22 cellular contexts compared by ENCODE assay signal in the genomic region with DNA sequence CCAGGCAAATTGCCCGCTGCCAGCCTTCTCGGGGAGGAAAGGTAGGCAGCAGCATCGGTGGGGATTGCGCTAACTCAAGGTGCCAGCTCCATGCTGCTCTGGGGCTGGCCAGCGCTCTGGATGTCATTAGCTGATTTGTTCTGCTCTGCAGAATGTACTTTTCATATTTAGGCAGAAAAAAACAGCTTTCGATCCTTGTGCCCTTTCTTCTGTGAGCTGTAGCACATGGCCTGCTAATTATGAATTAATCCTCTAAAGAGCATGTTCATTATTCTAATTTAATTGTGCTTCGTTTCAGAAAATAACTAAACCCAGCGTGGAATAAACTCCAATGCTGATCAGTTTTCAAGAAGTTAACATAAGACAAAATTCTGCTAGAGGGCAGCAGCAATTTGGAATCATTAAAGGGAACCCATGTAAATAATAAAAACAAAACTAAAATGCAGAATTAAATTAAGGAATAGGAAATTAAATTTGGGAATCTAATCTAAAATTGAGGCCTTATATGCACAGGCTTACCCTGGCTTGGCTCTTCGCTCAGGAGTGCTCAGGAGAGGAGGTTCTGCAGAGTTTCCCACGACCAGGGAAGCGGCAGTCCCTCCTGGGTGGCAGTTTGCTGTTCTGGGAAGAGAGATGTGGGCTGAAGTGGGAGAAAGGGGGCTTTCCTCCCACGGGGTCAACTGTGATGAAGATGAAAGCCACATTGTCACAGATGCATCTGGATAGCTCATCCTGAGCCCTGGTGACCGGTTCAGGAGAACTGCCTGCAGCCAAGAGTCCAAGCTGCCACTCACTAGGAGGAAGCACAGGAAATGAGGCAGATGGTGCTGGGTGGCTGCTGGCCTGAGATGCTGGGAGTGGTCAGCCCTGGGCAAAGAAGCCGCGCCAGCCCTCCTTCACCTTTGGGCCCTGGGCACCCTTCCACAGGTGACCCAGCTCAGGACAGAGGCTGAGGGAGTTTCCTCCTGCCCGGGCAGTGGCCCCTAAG.
A peak's percentile ranks its signal among the peaks of the same experiment; 100 is the strongest.
DNase-seq lines count a peak whose midpoint lies in the region; ATAC-seq, FAIRE-seq and TF ChIP-seq lines count a peak whose summit lies in the region.
"Had no signal": no experiment of that assay in that cellular context is flagged by ENCODE, and none has a peak within 500 bp of the region (broad histone marks: within the 10 kb centered on the region; RNA-seq: fewer than 3 reads in every experiment).

No MANE protein-coding gene starts in this region.

- H3K36me3 ChIP-seq in left ventricle myocardium inferior (no peaks in the 10 kb centered on the region), GM12878 (ENCODE audit: control insufficient read depth in 2 of 2, insufficient read depth in 2 of 2, low read length in 1 of 2) (no peaks in the 10 kb centered on the region), upper lobe of right lung (no peaks in the 10 kb centered on the region)
- H3K36me3 ChIP-seq: Peyer's patch, right lobe of liver had no signal

- no peak overlapping the region for H3K27ac Mint-ChIP-seq in memory B cell
- H3K27ac Mint-ChIP-seq: activated CD4-positive, alpha-beta T cell treated with anti-CD3 and anti-CD28 coated beads for 36 hours; activated naive CD8-positive, alpha-beta T cell treated with anti-CD3 and anti-CD28 coated beads, Interleukin-2, amount 10 ng/mL, durations not matched to agents 7 days and 5 days had no signal

- H3K9me3 ChIP-seq in left ventricle myocardium inferior (replicated peaks) (no peaks in the 10 kb centered on the region), GM12878 (replicated peaks; ENCODE audit: control insufficient read depth, insufficient read depth, low read length) (no peaks in the 10 kb centered on the region; the same call in 1 of the 3 replicates), upper lobe of right lung (no peaks in the 10 kb centered on the region)
- H3K9me3 ChIP-seq: Peyer's patch, right lobe of liver had no signal

- FAIRE-seq in GM12878 (lab: Jason Lieb, UNC), result no peak
- FAIRE-seq: G401.6 had no signal

- no peaks in the 10 kb centered on the region for H3K9me3 Mint-ChIP-seq in memory B cell
- H3K9me3 Mint-ChIP-seq: activated naive CD8-positive, alpha-beta T cell treated with anti-CD3 and anti-CD28 coated beads, Interleukin-2, amount 10 ng/mL, durations not matched to agents 7 days and 5 days; activated T-helper 17 cell treated with anti-CD3 and anti-CD28 coated beads, Interleukin-2, amount 50 U/mL, for 72 hours had no signal

- TF ChIP-seq POLR2A in GM12878 (IDR thresholded peaks at IDR 0.05; ENCODE audit: low read depth, low read length), result no peak

- peaks cover 26% of the 10 kb centered on the region for H3K4me1 Mint-ChIP-seq in memory B cell

- CTCF ChIA-PET in GM12878 (lab: Yijun Ruan, JAX), result no interaction called here

- H3K27ac ChIP-seq in left ventricle myocardium inferior (replicated peaks) (no peak overlapping the region), GM12878 (ENCODE audit: control insufficient read depth, insufficient read depth) (peak overlapping the region; percentile 45; the same call in 1 of the 2 replicates), upper lobe of right lung (no peak overlapping the region)
- H3K27ac ChIP-seq: KMS-11, Peyer's patch, right lobe of liver had no signal

- no peak overlapping the region for H3K9ac ChIP-seq in GM12878 (ENCODE audit: control insufficient read depth, insufficient read depth, low read length)
- H3K9ac ChIP-seq: KMS-11 had no signal

- RAD21 ChIA-PET in GM12878 (lab: Charles Lee; ENCODE audit: unreplicated experiment), result interaction anchor here (1.0 kb wide), 1 partner anchor 24 kb away, joined by 4 read pairs; no protein-coding TSS in a partner anchor

- no peak overlapping the region for H3K4me3 ChIP-seq in left ventricle myocardium inferior
- no peak overlapping the region for H3K4me3 ChIP-seq in GM12878
- no peak overlapping the region for H3K4me3 ChIP-seq in upper lobe of right lung
- H3K4me3 ChIP-seq: dorsolateral prefrontal cortex, Peyer's patch, right lobe of liver had no signal

- H4K20me1 ChIP-seq in GM12878 (ENCODE audit: control insufficient read depth, insufficient read depth), result no peaks in the 10 kb centered on the region

- H3K27me3 Mint-ChIP-seq in memory B cell, result peaks cover under 1% of the 10 kb centered on the region

- no peak for TF ChIP-seq EP300 in GM12878 (IDR thresholded peaks at IDR 0.05; ENCODE audit: borderline replicate concordance in 1 of 2, control insufficient read depth in 1 of 2, low read depth in 2 of 2, low read length in 2 of 2)

- POLR2A ChIA-PET in GM12878 (lab: Charles Lee), result interaction anchor here (0.6 kb wide), 1 partner anchor 170 kb away, joined by 5 read pairs; no protein-coding TSS in a partner anchor

- intact Hi-C loops in Right ventricle myocardium inferior (cut with DNase I), result no loop called here
- intact Hi-C loops in left ventricle myocardium inferior (cut with micrococcal nuclease), result no loop called here
- intact Hi-C loops in GM12878 (cut with micrococcal nuclease; ENCODE audit: unreplicated experiment), result no loop called here
- intact Hi-C loops in upper lobe of right lung (cut with DNase I), result no loop called here

- SMC1A ChIA-PET in GM12878 (lab: Charles Lee; ENCODE audit: uncharacterized antibody, unreplicated experiment), result interaction anchor here (1.3 kb wide), 1 partner anchor 12 kb away, joined by 4 read pairs; no protein-coding TSS in a partner anchor

- peak overlapping the region; percentile 27 for H3K4me3 Mint-ChIP-seq in memory B cell
- H3K4me3 Mint-ChIP-seq: activated CD4-positive, alpha-beta T cell treated with anti-CD3 and anti-CD28 coated beads for 36 hours; activated naive CD8-positive, alpha-beta T cell treated with anti-CD3 and anti-CD28 coated beads, Interleukin-2, amount 10 ng/mL, durations not matched to agents 7 days and 5 days had no signal

- H3K36me3 Mint-ChIP-seq in memory B cell, result no peaks in the 10 kb centered on the region
- H3K36me3 Mint-ChIP-seq: activated naive CD8-positive, alpha-beta T cell treated with anti-CD3 and anti-CD28 coated beads, Interleukin-2, amount 10 ng/mL, durations not matched to agents 7 days and 5 days had no signal

- ATAC-seq in Right ventricle myocardium inferior (peak; percentile 33), GM12878 (no peak), memory B cell (ENCODE audit: low read depth) (no peak), upper lobe of right lung (peak; percentile 40)

- H3K4me2 ChIP-seq in GM12878 (ENCODE audit: control insufficient read depth, insufficient read depth), result peak overlapping the region; percentile 67
- H3K4me2 ChIP-seq: KMS-11 had no signal

- H3K4me1 ChIP-seq in left ventricle myocardium inferior (peaks cover 16% of the 10 kb centered on the region), GM12878 (ENCODE audit: control insufficient read depth, insufficient read depth, low read length) (peaks cover 30% of the 10 kb centered on the region), upper lobe of right lung (no peaks in the 10 kb centered on the region)
- H3K4me1 ChIP-seq: Peyer's patch, right lobe of liver had no signal

- WGBS in GM12878 (ENCODE audit: insufficient coverage, insufficient replicate concordance, low lambda C conversion rate, missing lambda C conversion rate), result 87% methylated on average over 16 of the region's 16 CpGs

- in situ Hi-C loops in GM12878 (cut with MboI), result no loop called here

- DNase-seq in Right ventricle myocardium inferior (ENCODE audit: missing footprints), result no peak
- no peak for DNase-seq in left ventricle myocardium inferior
- DNase-seq in GM12878 (ENCODE audit: low read depth, low spot score), result no peak
- no peak for DNase-seq in memory B cell (ENCODE audit: low spot score in 2 of 2)
- no peak for DNase-seq in upper lobe of right lung
- no peak for DNase-seq in activated effector memory CD4-positive, alpha-beta T cell treated with Interleukin-2 at 50 U/mL for 16 hours
- DNase-seq in NCI-H146 (lab: John Stamatoyannopoulos, UW), result no peak
- DNase-seq in stimulated activated CD4-positive, alpha-beta T cell treated with anti-CD3 and anti-CD28 coated beads, Interleukin-4, amount 100 ng/mL, for 4 hours, result no peak
- DNase-seq: activated naive CD8-positive, alpha-beta T cell treated with anti-CD3 and anti-CD28 coated beads, Interleukin-2, amount 10 ng/mL, durations not matched to agents 7 days and 5 days; DMS 273 treated with DMSO at 0.1 percent for 48 hours; GOT3; left cardiac atrium; NCI-H1048; NCI-H526 treated with DMSO at 0.1 percent for 48 hours; Peyer's patch; right lobe of liver; stimulated activated naive CD4-positive, alpha-beta T cell had no signal

- H2AFZ ChIP-seq in GM12878 (ENCODE audit: control insufficient read depth, low read depth, low read length), result no peak overlapping the region

- H3K27me3 ChIP-seq in left ventricle myocardium inferior (ENCODE audit: low read depth), result no peaks in the 10 kb centered on the region
- no peaks in the 10 kb centered on the region for H3K27me3 ChIP-seq in GM12878 (replicated peaks in 1 of 2; ENCODE audit: control insufficient read depth in 2 of 2, insufficient read depth in 2 of 2, low read length in 1 of 2)
- H3K27me3 ChIP-seq in upper lobe of right lung, result no peaks in the 10 kb centered on the region
- H3K27me3 ChIP-seq: dorsolateral prefrontal cortex, Peyer's patch, right lobe of liver had no signal

- no peak for TF ChIP-seq CTCF in left ventricle myocardium inferior (IDR thresholded peaks at IDR 0.05; ENCODE audit: borderline replicate concordance)
- TF ChIP-seq CTCF in GM12878 (IDR thresholded peaks at IDR 0.05 in 2 of 3, conservative IDR thresholded peaks at IDR 0.05 in 1 of 3; ENCODE audit: control insufficient read depth in 2 of 3, extremely low read depth in 1 of 3, insufficient read depth in 1 of 3, low read depth in 3 of 3, low read length in 3 of 3), result no peak
- no peak for TF ChIP-seq CTCF in upper lobe of right lung (IDR thresholded peaks at IDR 0.05)

- no TSS peak for BruUV-seq in GM12878 (replicated peaks; lab: Mats Ljungman, UMichigan)

- no peak for TF ChIP-seq RAD21 in GM12878 (IDR thresholded peaks at IDR 0.05; ENCODE audit: insufficient read depth, low read depth, low read length)

- H3K79me2 ChIP-seq in GM12878 (ENCODE audit: control insufficient read depth, insufficient read depth, low read length), result no peaks in the 10 kb centered on the region

TF ChIP-seq in GM12878, 131 proteins besides CTCF, POLR2A, EP300 and RAD21:
- TF ChIP-seq BMI1 (IDR thresholded peaks at IDR 0.05; ENCODE audit: borderline replicate concordance), result no peak
- TF ChIP-seq, protein P1, sequence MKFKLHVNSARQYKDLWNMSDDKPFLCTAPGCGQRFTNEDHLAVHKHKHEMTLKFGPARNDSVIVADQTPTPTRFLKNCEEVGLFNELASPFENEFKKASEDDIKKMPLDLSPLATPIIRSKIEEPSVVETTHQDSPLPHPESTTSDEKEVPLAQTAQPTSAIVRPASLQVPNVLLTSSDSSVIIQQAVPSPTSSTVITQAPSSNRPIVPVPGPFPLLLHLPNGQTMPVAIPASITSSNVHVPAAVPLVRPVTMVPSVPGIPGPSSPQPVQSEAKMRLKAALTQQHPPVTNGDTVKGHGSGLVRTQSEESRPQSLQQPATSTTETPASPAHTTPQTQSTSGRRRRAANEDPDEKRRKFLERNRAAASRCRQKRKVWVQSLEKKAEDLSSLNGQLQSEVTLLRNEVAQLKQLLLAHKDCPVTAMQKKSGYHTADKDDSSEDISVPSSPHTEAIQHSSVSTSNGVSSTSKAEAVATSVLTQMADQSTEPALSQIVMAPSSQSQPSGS (IDR thresholded peaks at IDR 0.05; ENCODE audit: low read length), result no peak

Comparison
In these comparisons a context has a peak if more than half of its experiments do, and no peak if none do; other contexts are left out.
1. ATAC-seq: peak in Right ventricle myocardium inferior (single experiment) and upper lobe of right lung (single experiment); none in GM12878 (single experiment) and memory B cell (single experiment).